In genomic region chr14:64504897-64505771, GRCh38 we compare ENCODE assay signal across 1 cellular context.
A peak's percentile ranks its signal among the peaks of the same experiment; 100 is the strongest.
TF ChIP-seq lines count a peak whose summit lies in the region.

No MANE protein-coding gene starts in this region.

TF ChIP-seq in HepG2, 621 proteins besides CTCF, POLR2A, EP300 and RAD21 (continued from another document and continues in another):
- no peak for TF ChIP-seq HMGXB3 (CRISPR knock-in tag; IDR thresholded peaks at IDR 0.05; ENCODE audit: borderline replicate concordance)
- TF ChIP-seq SNAPC2 (CRISPR knock-in tag; IDR thresholded peaks at IDR 0.05) = 0 out of 2 replicates have a peak, but pooled peaks have one; percentile 4
- TF ChIP-seq ZNF740 (CRISPR knock-in tag; IDR thresholded peaks at IDR 0.05) = no peak
- no peak for TF ChIP-seq PAX8 (CRISPR knock-in tag; IDR thresholded peaks at IDR 0.05; ENCODE audit: borderline replicate concordance)
- TF ChIP-seq TP53 (CRISPR knock-in tag; conservative IDR thresholded peaks at IDR 0.05) = no peak
- no peak for TF ChIP-seq JUN (CRISPR knock-in tag; IDR thresholded peaks at IDR 0.05)
- TF ChIP-seq ZNF775 (CRISPR knock-in tag; IDR thresholded peaks at IDR 0.05; ENCODE audit: borderline replicate concordance) = no peak
- TF ChIP-seq NCOA2 (CRISPR knock-in tag; IDR thresholded peaks at IDR 0.05) = no peak
- TF ChIP-seq DZIP1 (CRISPR knock-in tag; IDR thresholded peaks at IDR 0.05) = no peak
- TF ChIP-seq PRDM10 (CRISPR knock-in tag; IDR thresholded peaks at IDR 0.05; ENCODE audit: low read depth) = no peak
- TF ChIP-seq EZH2 (conservative IDR thresholded peaks at IDR 0.05; ENCODE audit: low read depth, low read length) = no peak
- no peak for TF ChIP-seq HNRNPUL1 (IDR thresholded peaks at IDR 0.05; ENCODE audit: low read depth, low read length)
- no peak for TF ChIP-seq HMGA1 (CRISPR knock-in tag; conservative IDR thresholded peaks at IDR 0.05)
- no peak for TF ChIP-seq IKZF5 (CRISPR knock-in tag; IDR thresholded peaks at IDR 0.05)
- TF ChIP-seq FOXP1 (IDR thresholded peaks at IDR 0.05) = no peak
- no peak for TF ChIP-seq FOXP1 (CRISPR knock-in tag; IDR thresholded peaks at IDR 0.05)
- TF ChIP-seq ZKSCAN1 (IDR thresholded peaks at IDR 0.05; ENCODE audit: low read length) = no peak
- no peak for TF ChIP-seq ZNF788 (CRISPR knock-in tag; IDR thresholded peaks at IDR 0.05; ENCODE audit: borderline replicate concordance)
- no peak for TF ChIP-seq CREB1 (IDR thresholded peaks at IDR 0.05)
- no peak for TF ChIP-seq CREB1 (CRISPR knock-in tag; IDR thresholded peaks at IDR 0.05)
- no peak for TF ChIP-seq ELF4 (CRISPR knock-in tag; IDR thresholded peaks at IDR 0.05; ENCODE audit: borderline replicate concordance)
- TF ChIP-seq MIXL1 (CRISPR knock-in tag; IDR thresholded peaks at IDR 0.05) = no peak
- TF ChIP-seq ZNF121 (CRISPR knock-in tag; IDR thresholded peaks at IDR 0.05) = 0 out of 2 replicates have a peak, but pooled peaks have one; percentile 3
- TF ChIP-seq SRF (IDR thresholded peaks at IDR 0.05; ENCODE audit: low read depth, low read length) = no peak
- no peak for TF ChIP-seq SRSF9 (IDR thresholded peaks at IDR 0.05; ENCODE audit: borderline replicate concordance, insufficient read depth, low read depth, low read length, poor library complexity, severe bottlenecking)
- TF ChIP-seq FUBP1 (CRISPR knock-in tag; IDR thresholded peaks at IDR 0.05; ENCODE audit: borderline replicate concordance) = no peak
- no peak; the same call in 1 of the 2 replicates for TF ChIP-seq ZNF430 (CRISPR knock-in tag; IDR thresholded peaks at IDR 0.05)
- no peak for TF ChIP-seq SOX5 (CRISPR knock-in tag; IDR thresholded peaks at IDR 0.05; ENCODE audit: borderline replicate concordance)
- TF ChIP-seq GFI1 (CRISPR knock-in tag; IDR thresholded peaks at IDR 0.05; ENCODE audit: borderline replicate concordance) = no peak; the same call in 1 of the 2 replicates
- no peak for TF ChIP-seq ZNF263 (CRISPR knock-in tag; IDR thresholded peaks at IDR 0.05)
- no peak for TF ChIP-seq PCBP2 (optimal IDR thresholded peaks at IDR 0.05; ENCODE audit: low read depth, low read length, poor library complexity, severe bottlenecking)
- TF ChIP-seq ZHX1 (CRISPR knock-in tag; IDR thresholded peaks at IDR 0.05; ENCODE audit: low read depth) = no peak
- TF ChIP-seq ZNF142 (CRISPR knock-in tag; IDR thresholded peaks at IDR 0.05) = 0 out of 2 replicates have a peak, but pooled peaks have one; percentile 16
- no peak for TF ChIP-seq ZNF724P (CRISPR knock-in tag; IDR thresholded peaks at IDR 0.05; ENCODE audit: borderline replicate concordance)
- no peak for TF ChIP-seq PPARG (CRISPR knock-in tag; conservative IDR thresholded peaks at IDR 0.05)
- no peak; the same call in 1 of the 2 replicates for TF ChIP-seq MTA1 (CRISPR knock-in tag; IDR thresholded peaks at IDR 0.05; ENCODE audit: borderline replicate concordance)
- TF ChIP-seq ZFP36L2 (CRISPR knock-in tag; IDR thresholded peaks at IDR 0.05) = no peak
